2 cellular contexts compared by ENCODE assay signal in genomic region chr16:58037365-58038057, GRCh38.
TF ChIP-seq lines count a peak whose summit lies in the region.

No MANE protein-coding gene starts in this region.

TF ChIP-seq in SK-N-SH, 30 proteins besides CTCF, POLR2A, EP300 and RAD21:
- TF ChIP-seq NFIC (IDR thresholded peaks at IDR 0.05; ENCODE audit: borderline replicate concordance) (no peak), TEAD4 (IDR thresholded peaks at IDR 0.05; ENCODE audit: borderline replicate concordance, insufficient read depth) (no peak), GATA2 (CRISPR knock-in tag; IDR thresholded peaks at IDR 0.05) (no peak), JUND (IDR thresholded peaks at IDR 0.05) (no peak), FOXM1 (IDR thresholded peaks at IDR 0.05; ENCODE audit: low read depth) (no peak), GABPA (IDR thresholded peaks at IDR 0.05; ENCODE audit: low read depth) (no peak), RFX5 (IDR thresholded peaks at IDR 0.05; ENCODE audit: low read length) (no peak), CHD2 (IDR thresholded peaks at IDR 0.05; ENCODE audit: low read length, partially characterized antibody) (no peak), TCF12 (IDR thresholded peaks at IDR 0.05) (no peak), MAX (IDR thresholded peaks at IDR 0.05; ENCODE audit: low read depth) (no peak), MEF2A (IDR thresholded peaks at IDR 0.05; ENCODE audit: borderline replicate concordance, low read depth) (no peak)

TF ChIP-seq in SK-N-SH treated with all-trans-retinoic acid at 6 μM for 48 hours, 23 proteins besides CTCF, POLR2A, EP300 and RAD21:
- no peak for TF ChIP-seq ESRRG (CRISPR knock-in tag; IDR thresholded peaks at IDR 0.05)
- no peak for TF ChIP-seq ZNF565 (CRISPR knock-in tag; conservative IDR thresholded peaks at IDR 0.05; ENCODE audit: low read depth)
- no peak for TF ChIP-seq ZFP30 (CRISPR knock-in tag; IDR thresholded peaks at IDR 0.05)
- TF ChIP-seq PPARA (CRISPR knock-in tag; IDR thresholded peaks at IDR 0.05; ENCODE audit: borderline replicate concordance): no peak
- no peak for TF ChIP-seq ZNF8 (CRISPR knock-in tag; IDR thresholded peaks at IDR 0.05)
